In the genomic region with DNA sequence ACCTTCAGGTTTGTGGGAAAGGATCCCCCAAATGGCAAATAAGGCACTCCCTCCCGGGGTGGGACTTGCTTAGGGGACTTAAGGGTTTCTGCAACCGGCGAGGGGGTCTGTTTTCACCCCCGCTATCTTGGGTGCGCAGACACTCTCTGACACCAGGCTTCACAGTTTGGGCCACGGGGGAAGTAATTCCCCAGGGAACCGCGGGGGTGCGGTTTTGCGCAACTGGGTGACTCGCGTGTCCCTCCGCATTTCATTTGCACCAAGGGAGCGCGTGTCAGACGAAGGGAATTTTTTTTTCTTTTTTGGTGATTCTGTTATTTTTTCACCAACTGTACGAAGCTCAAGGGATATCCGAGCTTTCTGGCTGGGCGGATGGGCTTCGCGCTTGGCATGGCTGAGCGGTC, we compare ENCODE assay signal across 9 cellular contexts. TPM values are rescaled to one million over a fixed set of nuclear protein-coding genes. Genes with fewer than 3 reads are reported as not detected.
DNase-seq lines count a peak whose midpoint lies in the region; ATAC-seq and TF ChIP-seq lines count a peak whose summit lies in the region.
"Had no signal": no experiment of that assay in that cellular context is flagged by ENCODE, and none has a peak within 500 bp of the region (broad histone marks: within the 10 kb centered on the region; RNA-seq: fewer than 3 reads in every experiment).

No MANE protein-coding gene starts in this region.

- H3K4me1 ChIP-seq in upper lobe of right lung: peaks cover 21% of the 10 kb centered on the region

- no peaks in the 10 kb centered on the region for H3K36me3 Mint-ChIP-seq in activated naive CD4-positive, alpha-beta T cell treated with anti-CD3 and anti-CD28 coated beads for 36 hours (ENCODE audit: low read depth)
- H3K36me3 Mint-ChIP-seq in T-cell: no peaks in the 10 kb centered on the region
- peaks cover 23% of the 10 kb centered on the region for H3K36me3 Mint-ChIP-seq in Calu3 (ENCODE audit: insufficient read depth, unreplicated experiment)

- H3K4me3 Mint-ChIP-seq in activated naive CD4-positive, alpha-beta T cell treated with anti-CD3 and anti-CD28 coated beads for 36 hours: peak overlapping the region; percentile 9
- H3K4me3 Mint-ChIP-seq in T-cell (peak overlapping the region; percentile 51 to 59 (median 57)), Calu3 (ENCODE audit: low read depth, unreplicated experiment) (no peak overlapping the region)
- peak overlapping the region; percentile 44 to 68 for H3K4me3 Mint-ChIP-seq in stimulated activated naive CD8-positive, alpha-beta T cell treated with anti-CD3 and anti-CD28 coated beads, Interleukin-15, amount 100 ng/mL, for 72 hours

- CTCF ChIA-PET in activated naive CD4-positive, alpha-beta T cell treated with anti-CD3 and anti-CD28 coated beads for 36 hours (lab: Charles Lee): interaction anchor here (0.7 to 1.3 kb wide), 5 partner anchors 11 to 468 kb away, joined by 3 to 4 read pairs (median 3); no protein-coding TSS in a partner anchor
- CTCF ChIA-PET in T-cell (lab: Charles Lee): no interaction called here
- CTCF ChIA-PET in Calu3 (lab: Charles Lee): interaction anchor here (0.8 kb wide), 1 partner anchor 448 kb away, joined by 3 read pairs; no protein-coding TSS in a partner anchor

- peak; percentile 13 for DNase-seq in activated naive CD4-positive, alpha-beta T cell treated with anti-CD3 and anti-CD28 coated beads for 36 hours
- DNase-seq in activated naive CD4-positive, alpha-beta T cell treated with Interleukin-2 at 50 U/mL for 16 hours: no peak
- DNase-seq in T-cell (no peak), upper lobe of right lung (no peak), Calu3 (no peak)
- no peak for DNase-seq in stimulated activated naive CD8-positive, alpha-beta T cell treated with anti-CD3 and anti-CD28 coated beads, Interleukin-15, amount 100 ng/mL, for 72 hours
- DNase-seq in stimulated activated naive CD4-positive, alpha-beta T cell (lab: John Stamatoyannopoulos, UW): no peak
- DNase-seq: NCI-H526 treated with DMSO at 0.1 percent for 48 hours had no signal

- no peak overlapping the region for H3K4me3 ChIP-seq in upper lobe of right lung

- TF ChIP-seq CTCF in upper lobe of right lung (IDR thresholded peaks at IDR 0.05) (no peak), Calu3 (IDR thresholded peaks at IDR 0.05; ENCODE audit: unreplicated experiment) (no peak)

- H3K4me1 Mint-ChIP-seq in activated naive CD4-positive, alpha-beta T cell treated with anti-CD3 and anti-CD28 coated beads for 36 hours (ENCODE audit: low read depth): peaks cover 14% of the 10 kb centered on the region
- H3K4me1 Mint-ChIP-seq in T-cell: peaks cover 23 to 26% (median 25%) of the 10 kb centered on the region in 3 donors
- peaks cover 20% of the 10 kb centered on the region for H3K4me1 Mint-ChIP-seq in stimulated activated naive CD8-positive, alpha-beta T cell treated with anti-CD3 and anti-CD28 coated beads, Interleukin-15, amount 100 ng/mL, for 72 hours
- H3K4me1 Mint-ChIP-seq in Calu3 (ENCODE audit: low read depth, unreplicated experiment): peaks cover 7% of the 10 kb centered on the region

- no peak overlapping the region for H3K27ac Mint-ChIP-seq in activated naive CD4-positive, alpha-beta T cell treated with anti-CD3 and anti-CD28 coated beads for 36 hours
- H3K27ac Mint-ChIP-seq in T-cell (no peak overlapping the region), Calu3 (ENCODE audit: unreplicated experiment) (no peak overlapping the region)
- H3K27ac Mint-ChIP-seq in stimulated activated naive CD8-positive, alpha-beta T cell treated with anti-CD3 and anti-CD28 coated beads, Interleukin-15, amount 100 ng/mL, for 72 hours: no peak overlapping the region

- no peaks in the 10 kb centered on the region for H3K9me3 ChIP-seq in upper lobe of right lung

- intact Hi-C loops in activated naive CD4-positive, alpha-beta T cell treated with anti-CD3 and anti-CD28 coated beads for 36 hours (cut with micrococcal nuclease): loop anchor here (5.0 to 10.0 kb wide), 4 partner anchors 141 to 954 kb away; a partner anchor contains a TSS
- intact Hi-C loops in upper lobe of right lung (cut with DNase I): no loop called here
- intact Hi-C loops in Calu3 (cut with micrococcal nuclease; ENCODE audit: unreplicated experiment): loop anchor here (5.0 kb wide), 3 partner anchors 144 to 261 kb away; no protein-coding TSS in a partner anchor

- H3K27ac ChIP-seq in layer of hippocampus (ENCODE audit: low read depth, low read length) (peak overlapping the region; percentile 18), upper lobe of right lung (no peak overlapping the region)

- no peaks in the 10 kb centered on the region for H3K36me3 ChIP-seq in upper lobe of right lung

- H3K9me3 Mint-ChIP-seq in activated naive CD4-positive, alpha-beta T cell treated with anti-CD3 and anti-CD28 coated beads for 36 hours: no peaks in the 10 kb centered on the region
- H3K9me3 Mint-ChIP-seq in T-cell (no peaks in the 10 kb centered on the region), Calu3 (ENCODE audit: low read depth, unreplicated experiment) (no peaks in the 10 kb centered on the region)
- H3K9me3 Mint-ChIP-seq in stimulated activated naive CD8-positive, alpha-beta T cell treated with anti-CD3 and anti-CD28 coated beads, Interleukin-15, amount 100 ng/mL, for 72 hours: no peaks in the 10 kb centered on the region

- peaks cover 2% of the 10 kb centered on the region for H3K27me3 ChIP-seq in layer of hippocampus (ENCODE audit: control insufficient read depth, insufficient read depth, low read length)
- peaks cover 77% of the 10 kb centered on the region for H3K27me3 ChIP-seq in upper lobe of right lung

- POLR2A ChIA-PET in T-cell (lab: Charles Lee): no interaction called here

- H3K27me3 Mint-ChIP-seq in activated naive CD4-positive, alpha-beta T cell treated with anti-CD3 and anti-CD28 coated beads for 36 hours (ENCODE audit: low read depth): peaks cover 61% of the 10 kb centered on the region
- H3K27me3 Mint-ChIP-seq in T-cell: peaks cover 61 to 77% of the 10 kb centered on the region in 2 donors
- H3K27me3 Mint-ChIP-seq in stimulated activated naive CD8-positive, alpha-beta T cell treated with anti-CD3 and anti-CD28 coated beads, Interleukin-15, amount 100 ng/mL, for 72 hours: peaks cover 92% of the 10 kb centered on the region
- H3K27me3 Mint-ChIP-seq in Calu3 (ENCODE audit: unreplicated experiment): peaks cover 88% of the 10 kb centered on the region

- BruUV-seq in Calu3 (replicated peaks; lab: Mats Ljungman, UMichigan): no TSS peak

- ATAC-seq in T-cell (replicated peaks in 1 of 4) (no peak), upper lobe of right lung (no peak)
- ATAC-seq in stimulated activated naive CD8-positive, alpha-beta T cell treated with anti-CD3 and anti-CD28 coated beads, Interleukin-15, amount 100 ng/mL, for 72 hours: no peak

RNA-seq across cellular contexts. Expression of a gene that starts 1.7 kb away (rescaled TPM):
- not detected for total RNA-seq in activated naive CD4-positive, alpha-beta T cell treated with anti-CD3 and anti-CD28 coated beads for 36 hours
- total RNA-seq in T-cell: not detected
- not detected for total RNA-seq in upper lobe of right lung
- total RNA-seq in Calu3 (2022): 0.24 and 0.40 TPM in 2 replicates

Comparison
In these comparisons a context has a peak if more than half of its experiments do, and no peak if none do; other contexts are left out.
1. CTCF ChIA-PET loops: an anchor here in activated naive CD4-positive, alpha-beta T cell treated with anti-CD3 and anti-CD28 coated beads for 36 hours (0.7 to 1.3 kb wide) and Calu3 (0.8 kb wide); none called in T-cell.